In genomic region chr1:108000620-108001105, GRCh38 we compare ENCODE assay signal across 10 cellular contexts. TPM values are rescaled to one million over a fixed set of nuclear protein-coding genes. Genes with fewer than 3 reads are reported as not detected.
DNase-seq lines count a peak whose midpoint lies in the region; ATAC-seq and TF ChIP-seq lines count a peak whose summit lies in the region.
"Had no signal": no experiment of that assay in that cellular context is flagged by ENCODE, and none has a peak within 500 bp of the region (broad histone marks: within the 10 kb centered on the region; RNA-seq: fewer than 3 reads in every experiment).

No MANE protein-coding gene starts in this region.

- H3K79me2 ChIP-seq in PC-3 (ENCODE audit: low read length) = no peaks in the 10 kb centered on the region

- ATAC-seq in PC-3 = no peak

- no peak overlapping the region for H3K27ac Mint-ChIP-seq in T-helper 2 cell treated with Interferon-gamma antibody and Interleukin-4, amounts not matched to agents 5 μg/mL and 100 μg/mL, for 36 hours

- no peak overlapping the region for H2AFZ ChIP-seq in PC-3 (ENCODE audit: low read length)

- H3K4me1 ChIP-seq in HEK293 (ENCODE audit: control insufficient read depth, insufficient read depth, low read length) (peaks cover 8% of the 10 kb centered on the region), PC-3 (ENCODE audit: insufficient read depth, low read length) (no peaks in the 10 kb centered on the region)

- no peaks in the 10 kb centered on the region for H3K4me1 Mint-ChIP-seq in T-helper 2 cell treated with Interferon-gamma antibody and Interleukin-4, amounts not matched to agents 5 μg/mL and 100 μg/mL, for 36 hours (ENCODE audit: low read depth)

- TF ChIP-seq CTCF in HEK293 (tag by site-specific recombination; IDR thresholded peaks at IDR 0.05) (no peak), PC-3 (conservative IDR thresholded peaks at IDR 0.05; ENCODE audit: low read depth, low read length) (no peak), fibroblast of mammary gland (conservative IDR thresholded peaks at IDR 0.05; ENCODE audit: control insufficient read depth, insufficient read depth, low read depth, low read length) (no peak)

- peaks cover 3% of the 10 kb centered on the region for H3K27me3 Mint-ChIP-seq in T-helper 2 cell treated with Interferon-gamma antibody and Interleukin-4, amounts not matched to agents 5 μg/mL and 100 μg/mL, for 36 hours (ENCODE audit: low read depth)

- H3K36me3 ChIP-seq in HEK293 (ENCODE audit: control insufficient read depth in 2 of 2, insufficient read depth in 1 of 2, low read length in 2 of 2) (no peaks in the 10 kb centered on the region), PC-3 (ENCODE audit: low read depth, low read length) (no peaks in the 10 kb centered on the region)

- no peak overlapping the region for H3K4me3 Mint-ChIP-seq in T-helper 2 cell treated with Interferon-gamma antibody and Interleukin-4, amounts not matched to agents 5 μg/mL and 100 μg/mL, for 36 hours

- no peak overlapping the region for H3K4me2 ChIP-seq in PC-3 (ENCODE audit: low read length)

- H3K4me3 ChIP-seq in HEK293 (ENCODE audit: low read depth, low read length) = no peak overlapping the region
- no peak overlapping the region for H3K4me3 ChIP-seq in PC-3 (ENCODE audit: low read length)
- H3K4me3 ChIP-seq in fibroblast of mammary gland (ENCODE audit: control insufficient read depth, low read depth, low read length) = no peak overlapping the region

- no peaks in the 10 kb centered on the region for H3K9me2 ChIP-seq in PC-3 (replicated peaks; ENCODE audit: low read length)

- POLR2A ChIA-PET in HEK293 (lab: Yijun Ruan, JAX) = interaction anchor here (1.7 kb wide), 1 partner anchor 13 kb away, joined by 3 read pairs; no protein-coding TSS in a partner anchor
- POLR2A ChIA-PET in PC-3 (lab: Charles Lee; ENCODE audit: unreplicated experiment) = no interaction called here

- intact Hi-C loops in PC-3 (cut with micrococcal nuclease) = no loop called here

- H3K9me3 Mint-ChIP-seq in T-helper 2 cell treated with Interferon-gamma antibody and Interleukin-4, amounts not matched to agents 5 μg/mL and 100 μg/mL, for 36 hours = peaks cover 6% of the 10 kb centered on the region

- H3K27me3 ChIP-seq in PC-3 (ENCODE audit: low read length) = no peaks in the 10 kb centered on the region

- H3K27ac ChIP-seq in HEK293 (ENCODE audit: extremely low read depth, low read depth, low read length) (no peak overlapping the region), PC-3 (ENCODE audit: low read length) (no peak overlapping the region)

- H3K9me3 ChIP-seq in HEK293 (ENCODE audit: control insufficient read depth, insufficient read depth, low read depth, low read length) (no peaks in the 10 kb centered on the region), PC-3 (ENCODE audit: low read length) (no peaks in the 10 kb centered on the region)

- H4K20me1 ChIP-seq in PC-3 (ENCODE audit: low read length) = no peaks in the 10 kb centered on the region

- no TSS peak for BruUV-seq in PC-3 (replicated peaks; lab: Mats Ljungman, UMichigan)

- no peaks in the 10 kb centered on the region for H3F3A ChIP-seq in PC-3 (ENCODE audit: low read length, unreplicated experiment)

- H3K9ac ChIP-seq in PC-3 (ENCODE audit: low read length) = no peak overlapping the region

- CTCF ChIA-PET in HEK293 (lab: Yijun Ruan, JAX) = interaction anchor here (0.5 to 0.7 kb wide), 2 partner anchors 9 to 584 kb away, joined by 3 to 4 read pairs; no protein-coding TSS in a partner anchor
- CTCF ChIA-PET in PC-3 (lab: Charles Lee) = no interaction called here

- DNase-seq in PC-3 (peak; percentile 45), fibroblast of mammary gland (ENCODE audit: low read depth) (peak; percentile 95), retina (peak; percentile 11), NCI-H1930 (lab: John Stamatoyannopoulos, UW) (no peak), midbrain (lab: John Stamatoyannopoulos, UW) (no peak)
- no peak for DNase-seq in activated effector memory CD4-positive, alpha-beta T cell treated with Interleukin-2 at 50 U/mL for 16 hours
- DNase-seq in T-helper 2 cell treated with Interferon-gamma antibody and Interleukin-4, amounts not matched to agents 5 μg/mL and 100 μg/mL, for 36 hours (ENCODE audit: low spot score) = no peak
- DNase-seq: activated CD8-positive, alpha-beta memory T cell treated with anti-CD3 and anti-CD28 coated beads for 24 hours; NCI-H187 had no signal

- no peaks in the 10 kb centered on the region for H3K36me3 Mint-ChIP-seq in T-helper 2 cell treated with Interferon-gamma antibody and Interleukin-4, amounts not matched to agents 5 μg/mL and 100 μg/mL, for 36 hours (ENCODE audit: low read depth)

TF ChIP-seq in HEK293, 187 proteins besides CTCF, POLR2A, EP300 and RAD21 (continues in another document):
- no peak for TF ChIP-seq ZNF10 (tag by site-specific recombination; IDR thresholded peaks at IDR 0.05)
- no peak for TF ChIP-seq ZNF394 (tag by site-specific recombination; IDR thresholded peaks at IDR 0.05; ENCODE audit: borderline replicate concordance)
- no peak for TF ChIP-seq GFI1B (tag by site-specific recombination; IDR thresholded peaks at IDR 0.05)
- no peak for TF ChIP-seq ZNF600 (tag by site-specific recombination; IDR thresholded peaks at IDR 0.05)
- no peak for TF ChIP-seq ZNF169 (tag by site-specific recombination; IDR thresholded peaks at IDR 0.05)
- TF ChIP-seq ZNF239 (tag by site-specific recombination; IDR thresholded peaks at IDR 0.05) = no peak
- TF ChIP-seq TCF7L2 (IDR thresholded peaks at IDR 0.05; ENCODE audit: borderline replicate concordance, low read depth, low read length) = no peak
- 0 out of 2 replicates have a peak, but pooled peaks have one; percentile 13 for TF ChIP-seq ZSCAN30 (tag by site-specific recombination; IDR thresholded peaks at IDR 0.05)
- peak; percentile 58 for TF ChIP-seq ZIC2 (tag by site-specific recombination; IDR thresholded peaks at IDR 0.05)
- TF ChIP-seq ZNF48 (tag by site-specific recombination; IDR thresholded peaks at IDR 0.05) = no peak
- no peak; the same call in 1 of the 2 replicates for TF ChIP-seq ZNF660 (tag by site-specific recombination; IDR thresholded peaks at IDR 0.05)
- peak; percentile 51 for TF ChIP-seq PRDM10 (tag by site-specific recombination; IDR thresholded peaks at IDR 0.05)
- 0 out of 2 replicates have a peak, but pooled peaks have one; percentile 51 for TF ChIP-seq MZF1 (tag by site-specific recombination; IDR thresholded peaks at IDR 0.05; ENCODE audit: borderline replicate concordance)
- no peak for TF ChIP-seq ZNF529 (tag by site-specific recombination; IDR thresholded peaks at IDR 0.05; ENCODE audit: insufficient replicate concordance)
- 0 out of 2 replicates have a peak, but pooled peaks have one; percentile 51 for TF ChIP-seq ZNF692 (tag by site-specific recombination; IDR thresholded peaks at IDR 0.05)
- no peak for TF ChIP-seq ZNF121 (tag by site-specific recombination; IDR thresholded peaks at IDR 0.05)
- TF ChIP-seq ZNF350 (tag by site-specific recombination; IDR thresholded peaks at IDR 0.05) = no peak
- no peak for TF ChIP-seq ZNF830 (tag by site-specific recombination; IDR thresholded peaks at IDR 0.05; ENCODE audit: low read depth)
- TF ChIP-seq ZNF174 (tag by site-specific recombination; IDR thresholded peaks at IDR 0.05) = no peak
- no peak for TF ChIP-seq ZNF341 (tag by site-specific recombination; IDR thresholded peaks at IDR 0.05; ENCODE audit: low read depth)
- TF ChIP-seq ZNF621 (tag by site-specific recombination; IDR thresholded peaks at IDR 0.05) = no peak
- TF ChIP-seq SP7 (tag by site-specific recombination; IDR thresholded peaks at IDR 0.05) = no peak
- no peak for TF ChIP-seq ZNF19 (tag by site-specific recombination; IDR thresholded peaks at IDR 0.05; ENCODE audit: low read depth)
- TF ChIP-seq ZNF335 (tag by site-specific recombination; conservative IDR thresholded peaks at IDR 0.05) = no peak
- no peak for TF ChIP-seq ZSCAN16 (tag by site-specific recombination; IDR thresholded peaks at IDR 0.05)
- no peak for TF ChIP-seq SCRT2 (tag by site-specific recombination; IDR thresholded peaks at IDR 0.05)

RNA-seq across cellular contexts. Expression of gene VAV3, which starts 35.7 kb away (rescaled TPM):
- 0.73 and 0.98 TPM in 2 replicates for total RNA-seq in PC-3 (2014; rRNA removed)

Comparison
In these comparisons a context has a peak if more than half of its experiments do, and no peak if none do; other contexts are left out.
1. DNase-seq: peak in PC-3 (single experiment), fibroblast of mammary gland (single experiment) and retina (single experiment); none in NCI-H1930 (0 of 2), midbrain (single experiment), activated effector memory CD4-positive, alpha-beta T cell treated with Interleukin-2 at 50 U/mL for 16 hours (single experiment) and T-helper 2 cell treated with Interferon-gamma antibody and Interleukin-4, amounts not matched to agents 5 μg/mL and 100 μg/mL, for 36 hours (single experiment).